26 cellular contexts compared by ENCODE assay signal in genomic region chr17:36066365-36066945, GRCh38. TPM values are rescaled to one million over a fixed set of nuclear protein-coding genes. Genes with fewer than 3 reads are reported as not detected.
DNase-seq lines count a peak whose midpoint lies in the region; ATAC-seq and TF ChIP-seq lines count a peak whose summit lies in the region.
"Had no signal": no experiment of that assay in that cellular context is flagged by ENCODE, and none has a peak within 500 bp of the region (broad histone marks: within the 10 kb centered on the region; RNA-seq: fewer than 3 reads in every experiment).

No MANE protein-coding gene starts in this region.

- dilution Hi-C loops in mammary epithelial cell (cut with HindIII; ENCODE audit: low sequenced_read_pairs): no loop called here

- no peaks in the 10 kb centered on the region for H3K79me2 ChIP-seq in mammary epithelial cell (ENCODE audit: insufficient read depth, low read length)

- H2BK12ac ChIP-seq in mesenchymal stem cell (ENCODE audit: low read length in 2 of 2): no peak overlapping the region

- H3K79me1 ChIP-seq in mesenchymal stem cell (replicated peaks; ENCODE audit: low read length, poor library complexity, severe bottlenecking): no peaks in the 10 kb centered on the region

- no peak overlapping the region for H2BK120ac ChIP-seq in mesenchymal stem cell (ENCODE audit: low read depth, low read length)

- no TSS peak for BruUV-seq in mammary epithelial cell (replicated peaks; lab: Mats Ljungman, UMichigan)

- 75% methylated on average over 6 of the region's 6 CpGs for WGBS in mesenchymal stem cell
- 66% methylated on average over 6 of the region's 6 CpGs for WGBS in mammary epithelial cell (ENCODE audit: low coverage, missing lambda C conversion rate)

- no peak overlapping the region for H3K4me3 ChIP-seq in right atrium auricular region
- H3K4me3 ChIP-seq in mesenchymal stem cell (ENCODE audit: insufficient read depth in 1 of 2, low read depth in 1 of 2, low read length in 2 of 2): no peak overlapping the region
- H3K4me3 ChIP-seq in upper lobe of right lung: no peak overlapping the region
- H3K4me3 ChIP-seq in mammary epithelial cell (replicated peaks in 1 of 3; ENCODE audit: insufficient read depth in 1 of 3, low read depth in 2 of 3, low read length in 3 of 3): no peak overlapping the region
- H3K4me3 ChIP-seq: heart left ventricle, smooth muscle cell, tibial artery had no signal

- DNase-seq in left ventricle myocardium superior: no peak
- DNase-seq in right atrium auricular region (ENCODE audit: low spot score): no peak
- DNase-seq in activated gamma-delta T cell treated with anti-CD3 and anti-CD28 coated beads, Interleukin-2, amount 50 U/mL, for 16 hours (ENCODE audit: low read depth): peak; percentile 25
- no peak for DNase-seq in mesenchymal stem cell
- DNase-seq in upper lobe of right lung: no peak
- DNase-seq in mammary epithelial cell: no peak
- DNase-seq: activated CD4-positive, alpha-beta T cell treated with anti-CD3 and anti-CD28 coated beads for 48 hours; amniotic stem cell; GF-D8; H9; heart left ventricle; KBM-7; MM.1S; NCI-H1436 treated with DMSO at 0.1 percent for 48 hours; NCI-H510A; stimulated activated CD4-positive, alpha-beta T cell treated with anti-CD3 and anti-CD28 coated beads, Interleukin-2, amount 100 ng/mL, for 48 hours; stimulated activated naive CD4-positive, alpha-beta T cell; tibial artery had no signal

- H3K27ac ChIP-seq in right atrium auricular region: no peak overlapping the region
- H3K27ac ChIP-seq in mesenchymal stem cell (ENCODE audit: low read length, poor library complexity, severe bottlenecking): no peak overlapping the region
- H3K27ac ChIP-seq in upper lobe of right lung: no peak overlapping the region
- no peak overlapping the region for H3K27ac ChIP-seq in mammary epithelial cell (ENCODE audit: insufficient read depth, low read depth, low read length)
- H3K27ac ChIP-seq: tibial artery had no signal

- H3K9me3 ChIP-seq in right atrium auricular region (no peaks in the 10 kb centered on the region), mesenchymal stem cell (ENCODE audit: control insufficient read depth, low read length) (no peaks in the 10 kb centered on the region), upper lobe of right lung (no peaks in the 10 kb centered on the region), mammary epithelial cell (replicated peaks; ENCODE audit: insufficient read depth, low read length) (no peaks in the 10 kb centered on the region)
- H3K9me3 ChIP-seq: heart left ventricle, tibial artery had no signal

- H3K4me2 ChIP-seq in mesenchymal stem cell (ENCODE audit: low read length, poor library complexity, severe bottlenecking): no peak overlapping the region
- H3K4me2 ChIP-seq in mammary epithelial cell (ENCODE audit: insufficient read depth, low read depth, low read length): no peak overlapping the region
- H3K4me2 ChIP-seq: smooth muscle cell had no signal

- in situ Hi-C loops in mammary epithelial cell (cut with MboI; ENCODE audit: low sequenced_read_pairs in 2 of 2): no loop called here

- no peak overlapping the region for H4K8ac ChIP-seq in mesenchymal stem cell (ENCODE audit: low read length)

- TF ChIP-seq CTCF in right atrium auricular region (IDR thresholded peaks at IDR 0.05) (no peak), upper lobe of right lung (IDR thresholded peaks at IDR 0.05) (no peak), mammary epithelial cell (conservative IDR thresholded peaks at IDR 0.05 in 1 of 2, IDR thresholded peaks at IDR 0.05 in 1 of 2; ENCODE audit: extremely low read depth in 1 of 2, insufficient read depth in 1 of 2, low read depth in 1 of 2, low read length in 2 of 2) (no peak)

- H3K4ac ChIP-seq in mesenchymal stem cell (ENCODE audit: low read depth in 1 of 2, low read length in 2 of 2): no peak overlapping the region

- ATAC-seq in left ventricle myocardium superior: peak; percentile 33
- peak; percentile 87 for ATAC-seq in upper lobe of right lung
- no peak for ATAC-seq in GM21723 (IDR thresholded peaks at IDR 0.05; ENCODE audit: unreplicated experiment)
- ATAC-seq: left lobe of liver had no signal

- CTCF ChIA-PET in mammary epithelial cell (lab: Charles Lee; ENCODE audit: low non-redundant PET): no interaction called here

- H3K18ac ChIP-seq in mesenchymal stem cell (ENCODE audit: low read depth in 1 of 2, low read length in 2 of 2): no peak overlapping the region

- H3K4me1 ChIP-seq in right atrium auricular region (no peaks in the 10 kb centered on the region), mesenchymal stem cell (ENCODE audit: control insufficient read depth, insufficient read depth, low read depth, low read length) (no peaks in the 10 kb centered on the region), upper lobe of right lung (no peaks in the 10 kb centered on the region), mammary epithelial cell (ENCODE audit: insufficient read depth, low read length) (no peaks in the 10 kb centered on the region)
- H3K4me1 ChIP-seq: heart left ventricle, tibial artery had no signal

- H3K36me3 ChIP-seq in right atrium auricular region (no peaks in the 10 kb centered on the region), mesenchymal stem cell (ENCODE audit: control insufficient read depth in 1 of 2, insufficient read depth in 2 of 2, low read depth in 1 of 2, low read length in 2 of 2) (no peaks in the 10 kb centered on the region), upper lobe of right lung (no peaks in the 10 kb centered on the region), mammary epithelial cell (ENCODE audit: insufficient read depth, low read length) (no peaks in the 10 kb centered on the region)
- H3K36me3 ChIP-seq: heart left ventricle, tibial artery had no signal

- H4K20me1 ChIP-seq in mammary epithelial cell (ENCODE audit: insufficient read depth, low read length): no peaks in the 10 kb centered on the region

- H3K9ac ChIP-seq in mesenchymal stem cell (ENCODE audit: low read length) (no peak overlapping the region), mammary epithelial cell (ENCODE audit: insufficient read depth, low read length) (no peak overlapping the region)

- H3K14ac ChIP-seq in mesenchymal stem cell (ENCODE audit: low read length in 2 of 2): no peak overlapping the region

- intact Hi-C loops in left ventricle myocardium superior (cut with micrococcal nuclease) (no loop called here), upper lobe of right lung (cut with DNase I) (no loop called here), mammary epithelial cell (cut with micrococcal nuclease) (no loop called here)

- H3K23ac ChIP-seq in mesenchymal stem cell (ENCODE audit: low read length in 2 of 2): no peak overlapping the region

- H3K27me3 ChIP-seq in right atrium auricular region: no peaks in the 10 kb centered on the region
- peaks cover 13 to 14% of the 10 kb centered on the region in 2 experiments for H3K27me3 ChIP-seq in mesenchymal stem cell (ENCODE audit: control insufficient read depth in 1 of 2, insufficient read depth in 1 of 2, low read length in 2 of 2)
- no peaks in the 10 kb centered on the region for H3K27me3 ChIP-seq in upper lobe of right lung
- no peaks in the 10 kb centered on the region for H3K27me3 ChIP-seq in mammary epithelial cell (ENCODE audit: insufficient read depth, low read length)
- H3K27me3 ChIP-seq: heart left ventricle, tibial artery had no signal

- H2BK15ac ChIP-seq in mesenchymal stem cell (ENCODE audit: low read depth, poor library complexity, severe bottlenecking): no peak overlapping the region

- H2AK5ac ChIP-seq in mesenchymal stem cell (ENCODE audit: low read length, severe bottlenecking): no peak overlapping the region

- peak overlapping the region; percentile 30 for H4K91ac ChIP-seq in mesenchymal stem cell (ENCODE audit: low read length)

- H2BK5ac ChIP-seq in mesenchymal stem cell (ENCODE audit: low read depth, low read length, poor library complexity, severe bottlenecking): no peak overlapping the region

- H2AFZ ChIP-seq in mesenchymal stem cell (ENCODE audit: low read depth, low read length) (no peak overlapping the region), mammary epithelial cell (ENCODE audit: low read depth, low read length) (no peak overlapping the region)

RNA-seq across cellular contexts. Expression of gene CCL18, which starts 2.4 kb away (rescaled TPM):
- 1.4 TPM for total RNA-seq in left ventricle myocardium superior
- 1 to 10 TPM; 1.0 to 3.6 TPM for total RNA-seq in right atrium auricular region
- not detected for polyA plus RNA-seq in mesenchymal stem cell (2013, experiment 1 of 2)
- polyA plus RNA-seq in mesenchymal stem cell (2013, experiment 2 of 2): not detected
- 31.9 TPM for total RNA-seq in upper lobe of right lung
- not detected for total RNA-seq in mammary epithelial cell
- not detected for polyA plus RNA-seq in mammary epithelial cell
- polyA minus RNA-seq in mammary epithelial cell: not detected
- total RNA-seq: dermis microvascular lymphatic vessel endothelial cell, H9, progenitor cell of endocrine pancreas, smooth muscle cell had no signal
- polyA plus RNA-seq: smooth muscle cell had no signal

RNA-seq across cellular contexts. Expression of gene CCL3, which starts 23.5 kb away (rescaled TPM):
- total RNA-seq in left ventricle myocardium superior: not detected
- total RNA-seq in right atrium auricular region: 1 to 10 TPM; 1.0 to 2.0 TPM
- polyA plus RNA-seq in mesenchymal stem cell (2013, experiment 1 of 2): not detected
- not detected for polyA plus RNA-seq in mesenchymal stem cell (2013, experiment 2 of 2)
- 9.9 TPM for total RNA-seq in upper lobe of right lung
- total RNA-seq in mammary epithelial cell: not detected
- not detected for polyA plus RNA-seq in mammary epithelial cell
- polyA minus RNA-seq in mammary epithelial cell: not detected
- total RNA-seq: bronchial epithelial cell, dermis microvascular lymphatic vessel endothelial cell, H9, progenitor cell of endocrine pancreas had no signal

RNA-seq across cellular contexts. Expression of gene CCL4, which starts 37.2 kb away (rescaled TPM):
- total RNA-seq in left ventricle myocardium superior (0.74 TPM), right atrium auricular region (1 to 10 TPM; 1.7 to 2.8 TPM), upper lobe of right lung (12.5 TPM), mammary epithelial cell (not detected)
- not detected for polyA plus RNA-seq in mesenchymal stem cell (2013, experiment 1 of 2)
- polyA plus RNA-seq in mesenchymal stem cell (2013, experiment 2 of 2): not detected
- polyA plus RNA-seq in mammary epithelial cell: not detected
- not detected for polyA minus RNA-seq in mammary epithelial cell
- total RNA-seq: bronchial epithelial cell, dermis microvascular lymphatic vessel endothelial cell, H9, progenitor cell of endocrine pancreas, SK-MEL-5 had no signal
- polyA plus RNA-seq: smooth muscle cell had no signal

RNA-seq across cellular contexts. Expression of gene CCL23, which starts 48.7 kb away (rescaled TPM):
- total RNA-seq in left ventricle myocardium superior: not detected
- not detected for total RNA-seq in right atrium auricular region
- not detected for polyA plus RNA-seq in mesenchymal stem cell (2013, experiment 1 of 2)
- polyA plus RNA-seq in mesenchymal stem cell (2013, experiment 2 of 2): not detected
- 26.5 TPM for total RNA-seq in upper lobe of right lung
- not detected for total RNA-seq in mammary epithelial cell
- polyA plus RNA-seq in mammary epithelial cell: not detected
- polyA minus RNA-seq in mammary epithelial cell: not detected
- total RNA-seq: bronchial epithelial cell, dermis microvascular lymphatic vessel endothelial cell, H9, mononuclear cell, progenitor cell of endocrine pancreas, SK-MEL-5, smooth muscle cell had no signal
- polyA plus RNA-seq: smooth muscle cell had no signal
